In the genomic region with DNA sequence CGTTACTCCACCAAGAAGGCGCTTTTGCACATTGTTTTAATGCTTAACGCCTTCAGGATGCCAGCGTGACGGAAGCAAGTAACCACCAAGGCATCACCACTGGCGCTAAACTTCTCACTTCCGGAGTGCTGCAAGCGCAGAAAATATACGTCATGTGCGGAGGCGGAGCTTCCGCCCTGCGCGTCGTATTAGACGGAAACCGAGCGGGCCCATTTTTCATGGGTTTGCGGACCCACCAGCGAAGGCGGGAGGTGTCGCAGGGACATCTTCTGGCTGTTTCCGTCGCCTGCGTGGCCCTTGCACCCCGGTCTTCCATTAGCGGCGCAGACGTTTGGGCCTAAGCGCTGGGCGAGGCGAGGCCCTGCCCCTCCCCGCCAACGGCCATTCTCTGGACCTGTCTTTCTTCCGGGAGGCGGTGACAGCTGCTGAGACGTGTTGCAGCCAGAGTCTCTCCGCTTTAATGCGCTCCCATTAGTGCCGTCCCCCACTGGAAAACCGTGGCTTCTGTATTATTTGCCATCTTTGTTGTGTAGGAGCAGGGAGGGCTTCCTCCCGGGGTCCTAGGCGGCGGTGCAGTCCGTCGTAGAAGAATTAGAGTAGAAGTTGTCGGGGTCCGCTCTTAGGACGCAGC, we compare ENCODE assay signal across 8 cellular contexts. TPM values are rescaled to one million over a fixed set of nuclear protein-coding genes. Genes with fewer than 3 reads are reported as not detected.
A peak's percentile ranks its signal among the peaks of the same experiment; 100 is the strongest.
DNase-seq lines count a peak whose midpoint lies in the region; ATAC-seq and TF ChIP-seq lines count a peak whose summit lies in the region.

A gene (plus strand): TSS at position 403 of the 631 bp plus-strand sequence. CDS start 235 bp downstream, outside the sequence.

- H4K20me1 ChIP-seq in PC-9 (ENCODE audit: insufficient read depth) = peaks cover 17% of the 10 kb centered on the region; the same call in 1 of the 2 replicates

- H3K27me3 ChIP-seq in PC-9 (ENCODE audit: insufficient read depth, low read depth) = no peaks in the 10 kb centered on the region

- no peaks in the 10 kb centered on the region for H3K36me3 ChIP-seq in PC-9 (ENCODE audit: low read depth)

- peak within 1 kb of the TSS; percentile 97 for H2AFZ ChIP-seq in PC-9

- H3K79me2 ChIP-seq in PC-9 (ENCODE audit: low read depth) = peaks cover 45% of the 10 kb centered on the region

- intact Hi-C loops in PC-9 (cut with micrococcal nuclease; ENCODE audit: unreplicated experiment) = loop anchor here (1.0 to 10.0 kb wide), 5 partner anchors 73 to 1701 kb away; a partner anchor contains a TSS

- H3F3A ChIP-seq in PC-9 (ENCODE audit: insufficient read depth, low read depth) = peaks cover 5% of the 10 kb centered on the region; the same call in 1 of the 2 replicates

- no TSS peak for BruUV-seq in PC-9 (replicated peaks; lab: Mats Ljungman, UMichigan)

- H3K4me3 ChIP-seq in PC-9 = peak within 1 kb of the TSS; percentile 90

- H3K27ac ChIP-seq in PC-9 = peak within 1 kb of the TSS; percentile 73
- peak within 1 kb of the TSS; percentile 94 for H3K27ac ChIP-seq in epithelial cell of prostate

- POLR2A ChIA-PET in PC-9 (lab: Charles Lee; ENCODE audit: unreplicated experiment) = interaction anchor here (0.5 to 0.7 kb wide), 5 partner anchors 20 to 1040 kb away, joined by 3 to 4 read pairs (median 3); no protein-coding TSS in a partner anchor

- peaks cover 13% of the 10 kb centered on the region; the same call in 1 of the 2 replicates for H3K4me1 ChIP-seq in PC-9 (replicated peaks; ENCODE audit: insufficient read depth)

- peak; percentile 86 for DNase-seq in DMS153 (lab: John Stamatoyannopoulos, UW)
- peak; percentile 90 to 92 for DNase-seq in PC-9
- DNase-seq in activated T-cell treated with anti-CD3 and anti-CD28 coated beads, Interleukin-2, amount 50 U/mL, for 1 hour = peak; percentile 98
- DNase-seq in epithelial cell of prostate (ENCODE audit: low read depth, low spot score) = peak; percentile 74
- DNase-seq in mucosa of gallbladder (ENCODE audit: low spot score) = peak; percentile 96
- peak; percentile 90 to 91 for DNase-seq in stimulated activated CD8-positive, alpha-beta memory T cell treated with anti-CD3 and anti-CD28 coated beads, Interleukin-4, amount 100 ng/mL, for 4 hours (ENCODE audit: low read depth in 2 of 2, low spot score in 1 of 2)

- no peak for TF ChIP-seq RAD21 in Ishikawa (IDR thresholded peaks at IDR 0.05; ENCODE audit: low read depth)

- peak; percentile 18; the same call in 1 of the 2 replicates for TF ChIP-seq EP300 in Ishikawa (IDR thresholded peaks at IDR 0.05; ENCODE audit: borderline replicate concordance)

- ATAC-seq in GM21576 (IDR thresholded peaks at IDR 0.05; ENCODE audit: unreplicated experiment) = peak; percentile 87

- H3K9me3 ChIP-seq in PC-9 (ENCODE audit: insufficient read depth, low read depth) = no peaks in the 10 kb centered on the region

- CTCF ChIA-PET in PC-9 (lab: Charles Lee) = interaction anchor here (0.5 to 0.9 kb wide), 3 partner anchors 72 to 453 kb away, joined by 3 to 6 read pairs (median 3); a partner anchor contains a TSS

- no peaks in the 10 kb centered on the region for H3K9me2 ChIP-seq in PC-9 (ENCODE audit: insufficient read depth)

- H3K4me2 ChIP-seq in PC-9 = peak within 1 kb of the TSS; percentile 99

- no peak for TF ChIP-seq CTCF in PC-9 (conservative IDR thresholded peaks at IDR 0.05)

TF ChIP-seq in Ishikawa, 13 proteins besides CTCF, POLR2A, EP300 and RAD21:
- TF ChIP-seq NFIC (IDR thresholded peaks at IDR 0.05) (peak; percentile 5; the same call in 1 of the 2 replicates), TAF1 (IDR thresholded peaks at IDR 0.05; ENCODE audit: low read depth) (peak; percentile 51; the same call in 1 of the 2 replicates), ZBTB7A (IDR thresholded peaks at IDR 0.05; ENCODE audit: low read depth) (no peak), TCF12 (IDR thresholded peaks at IDR 0.05; ENCODE audit: low read depth) (peak; percentile 66), EGR1 (IDR thresholded peaks at IDR 0.05) (peak; percentile 88), FOXM1 (IDR thresholded peaks at IDR 0.05; ENCODE audit: borderline replicate concordance, low read depth) (peak; percentile 30; the same call in 1 of the 2 replicates), CEBPB (IDR thresholded peaks at IDR 0.05) (peak; percentile 15; the same call in 1 of the 2 replicates), CREB1 (IDR thresholded peaks at IDR 0.05; ENCODE audit: low read depth) (peak; percentile 97), YY1 (IDR thresholded peaks at IDR 0.05; ENCODE audit: low read depth) (peak; percentile 81), TEAD4 (IDR thresholded peaks at IDR 0.05) (peak; percentile 41)
- TF ChIP-seq, protein P1, sequence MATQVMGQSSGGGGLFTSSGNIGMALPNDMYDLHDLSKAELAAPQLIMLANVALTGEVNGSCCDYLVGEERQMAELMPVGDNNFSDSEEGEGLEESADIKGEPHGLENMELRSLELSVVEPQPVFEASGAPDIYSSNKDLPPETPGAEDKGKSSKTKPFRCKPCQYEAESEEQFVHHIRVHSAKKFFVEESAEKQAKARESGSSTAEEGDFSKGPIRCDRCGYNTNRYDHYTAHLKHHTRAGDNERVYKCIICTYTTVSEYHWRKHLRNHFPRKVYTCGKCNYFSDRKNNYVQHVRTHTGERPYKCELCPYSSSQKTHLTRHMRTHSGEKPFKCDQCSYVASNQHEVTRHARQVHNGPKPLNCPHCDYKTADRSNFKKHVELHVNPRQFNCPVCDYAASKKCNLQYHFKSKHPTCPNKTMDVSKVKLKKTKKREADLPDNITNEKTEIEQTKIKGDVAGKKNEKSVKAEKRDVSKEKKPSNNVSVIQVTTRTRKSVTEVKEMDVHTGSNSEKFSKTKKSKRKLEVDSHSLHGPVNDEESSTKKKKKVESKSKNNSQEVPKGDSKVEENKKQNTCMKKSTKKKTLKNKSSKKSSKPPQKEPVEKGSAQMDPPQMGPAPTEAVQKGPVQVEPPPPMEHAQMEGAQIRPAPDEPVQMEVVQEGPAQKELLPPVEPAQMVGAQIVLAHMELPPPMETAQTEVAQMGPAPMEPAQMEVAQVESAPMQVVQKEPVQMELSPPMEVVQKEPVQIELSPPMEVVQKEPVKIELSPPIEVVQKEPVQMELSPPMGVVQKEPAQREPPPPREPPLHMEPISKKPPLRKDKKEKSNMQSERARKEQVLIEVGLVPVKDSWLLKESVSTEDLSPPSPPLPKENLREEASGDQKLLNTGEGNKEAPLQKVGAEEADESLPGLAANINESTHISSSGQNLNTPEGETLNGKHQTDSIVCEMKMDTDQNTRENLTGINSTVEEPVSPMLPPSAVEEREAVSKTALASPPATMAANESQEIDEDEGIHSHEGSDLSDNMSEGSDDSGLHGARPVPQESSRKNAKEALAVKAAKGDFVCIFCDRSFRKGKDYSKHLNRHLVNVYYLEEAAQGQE (IDR thresholded peaks at IDR 0.05; ENCODE audit: low read depth) = no peak
- TF ChIP-seq, protein P2, sequence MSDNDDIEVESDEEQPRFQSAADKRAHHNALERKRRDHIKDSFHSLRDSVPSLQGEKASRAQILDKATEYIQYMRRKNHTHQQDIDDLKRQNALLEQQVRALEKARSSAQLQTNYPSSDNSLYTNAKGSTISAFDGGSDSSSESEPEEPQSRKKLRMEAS (IDR thresholded peaks at IDR 0.05) = peak; percentile 90
- TF ChIP-seq, protein P3, sequence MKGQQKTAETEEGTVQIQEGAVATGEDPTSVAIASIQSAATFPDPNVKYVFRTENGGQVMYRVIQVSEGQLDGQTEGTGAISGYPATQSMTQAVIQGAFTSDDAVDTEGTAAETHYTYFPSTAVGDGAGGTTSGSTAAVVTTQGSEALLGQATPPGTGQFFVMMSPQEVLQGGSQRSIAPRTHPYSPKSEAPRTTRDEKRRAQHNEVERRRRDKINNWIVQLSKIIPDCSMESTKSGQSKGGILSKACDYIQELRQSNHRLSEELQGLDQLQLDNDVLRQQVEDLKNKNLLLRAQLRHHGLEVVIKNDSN (IDR thresholded peaks at IDR 0.05) = peak; percentile 52

RNA-seq across cellular contexts. Expression of the gene that starts here (rescaled TPM):
- total RNA-seq in PC-9 (2021) = 33.9 and 38.2 TPM in 2 replicates
- total RNA-seq in mucosa of gallbladder = 59.6 TPM

Comparison
In these comparisons a context has a peak if more than half of its experiments do, and no peak if none do; other contexts are left out.
1. Peak in every context shown above with its lines: DNase-seq, ATAC-seq, H3K4me3 ChIP-seq and H3K27ac ChIP-seq.